Comparison of ENCODE assay signal across 1 cellular context in genomic region chr1:119840745-119841144, GRCh38.
A peak's percentile ranks its signal among the peaks of the same experiment; 100 is the strongest.
TF ChIP-seq lines count a peak whose summit lies in the region.

No MANE protein-coding gene starts in this region.

TF ChIP-seq in K562, 482 proteins besides CTCF, POLR2A, EP300 and RAD21 (continued from another document):
- TF ChIP-seq, protein P1, sequence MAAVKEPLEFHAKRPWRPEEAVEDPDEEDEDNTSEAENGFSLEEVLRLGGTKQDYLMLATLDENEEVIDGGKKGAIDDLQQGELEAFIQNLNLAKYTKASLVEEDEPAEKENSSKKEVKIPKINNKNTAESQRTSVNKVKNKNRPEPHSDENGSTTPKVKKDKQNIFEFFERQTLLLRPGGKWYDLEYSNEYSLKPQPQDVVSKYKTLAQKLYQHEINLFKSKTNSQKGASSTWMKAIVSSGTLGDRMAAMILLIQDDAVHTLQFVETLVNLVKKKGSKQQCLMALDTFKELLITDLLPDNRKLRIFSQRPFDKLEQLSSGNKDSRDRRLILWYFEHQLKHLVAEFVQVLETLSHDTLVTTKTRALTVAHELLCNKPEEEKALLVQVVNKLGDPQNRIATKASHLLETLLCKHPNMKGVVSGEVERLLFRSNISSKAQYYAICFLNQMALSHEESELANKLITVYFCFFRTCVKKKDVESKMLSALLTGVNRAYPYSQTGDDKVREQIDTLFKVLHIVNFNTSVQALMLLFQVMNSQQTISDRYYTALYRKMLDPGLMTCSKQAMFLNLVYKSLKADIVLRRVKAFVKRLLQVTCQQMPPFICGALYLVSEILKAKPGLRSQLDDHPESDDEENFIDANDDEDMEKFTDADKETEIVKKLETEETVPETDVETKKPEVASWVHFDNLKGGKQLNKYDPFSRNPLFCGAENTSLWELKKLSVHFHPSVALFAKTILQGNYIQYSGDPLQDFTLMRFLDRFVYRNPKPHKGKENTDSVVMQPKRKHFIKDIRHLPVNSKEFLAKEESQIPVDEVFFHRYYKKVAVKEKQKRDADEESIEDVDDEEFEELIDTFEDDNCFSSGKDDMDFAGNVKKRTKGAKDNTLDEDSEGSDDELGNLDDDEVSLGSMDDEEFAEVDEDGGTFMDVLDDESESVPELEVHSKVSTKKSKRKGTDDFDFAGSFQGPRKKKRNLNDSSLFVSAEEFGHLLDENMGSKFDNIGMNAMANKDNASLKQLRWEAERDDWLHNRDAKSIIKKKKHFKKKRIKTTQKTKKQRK (IDR thresholded peaks at IDR 0.05; ENCODE audit: borderline replicate concordance, low read depth, low read length): no peak
- TF ChIP-seq CBFA2T2 (conservative IDR thresholded peaks at IDR 0.05): peak; percentile 85
- TF ChIP-seq NFIC (IDR thresholded peaks at IDR 0.05): peak; percentile 53
- peak; percentile 70; the same call in 1 of the 2 replicates for TF ChIP-seq ZBTB17 (CRISPR knock-in tag; IDR thresholded peaks at IDR 0.05)
- no peak for TF ChIP-seq GATAD2B (IDR thresholded peaks at IDR 0.05; ENCODE audit: borderline replicate concordance)
- peak; percentile 87 for TF ChIP-seq ARID1B (IDR thresholded peaks at IDR 0.05)
- no peak for TF ChIP-seq ARID2 (IDR thresholded peaks at IDR 0.05)
- TF ChIP-seq, protein P2, sequence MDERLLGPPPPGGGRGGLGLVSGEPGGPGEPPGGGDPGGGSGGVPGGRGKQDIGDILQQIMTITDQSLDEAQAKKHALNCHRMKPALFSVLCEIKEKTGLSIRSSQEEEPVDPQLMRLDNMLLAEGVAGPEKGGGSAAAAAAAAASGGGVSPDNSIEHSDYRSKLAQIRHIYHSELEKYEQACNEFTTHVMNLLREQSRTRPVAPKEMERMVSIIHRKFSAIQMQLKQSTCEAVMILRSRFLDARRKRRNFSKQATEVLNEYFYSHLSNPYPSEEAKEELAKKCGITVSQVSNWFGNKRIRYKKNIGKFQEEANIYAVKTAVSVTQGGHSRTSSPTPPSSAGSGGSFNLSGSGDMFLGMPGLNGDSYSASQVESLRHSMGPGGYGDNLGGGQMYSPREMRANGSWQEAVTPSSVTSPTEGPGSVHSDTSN (CRISPR knock-in tag; IDR thresholded peaks at IDR 0.05; ENCODE audit: low read depth): no peak
- TF ChIP-seq, protein P2 (tag; conservative IDR thresholded peaks at IDR 0.05; ENCODE audit: low read depth): peak; percentile 86
- TF ChIP-seq FOXM1 (IDR thresholded peaks at IDR 0.05; ENCODE audit: low read depth): peak; percentile 71; the same call in 1 of the 2 replicates
- TF ChIP-seq FOXM1 (CRISPR knock-in tag; IDR thresholded peaks at IDR 0.05; ENCODE audit: low read depth): no peak
- TF ChIP-seq ZNF124 (CRISPR knock-in tag; IDR thresholded peaks at IDR 0.05): no peak
- no peak for TF ChIP-seq MLLT1 (IDR thresholded peaks at IDR 0.05)
- peak; percentile 91 for TF ChIP-seq TEAD4 (IDR thresholded peaks at IDR 0.05; ENCODE audit: low read length)
- TF ChIP-seq TEAD4 (CRISPR knock-in tag; IDR thresholded peaks at IDR 0.05; ENCODE audit: borderline replicate concordance): no peak
- peak; percentile 50; the same call in 1 of the 2 replicates for TF ChIP-seq POLR2AphosphoS5 (IDR thresholded peaks at IDR 0.05; ENCODE audit: control insufficient read depth, insufficient read depth, low read depth, low read length)
- 0 out of 2 replicates have a peak, but pooled peaks have one; percentile 28 for TF ChIP-seq ZNF311 (CRISPR knock-in tag; IDR thresholded peaks at IDR 0.05)
- no peak for TF ChIP-seq TSC22D4 (tag; IDR thresholded peaks at IDR 0.05)
